35 cellular contexts compared by ENCODE assay signal in the genomic region with DNA sequence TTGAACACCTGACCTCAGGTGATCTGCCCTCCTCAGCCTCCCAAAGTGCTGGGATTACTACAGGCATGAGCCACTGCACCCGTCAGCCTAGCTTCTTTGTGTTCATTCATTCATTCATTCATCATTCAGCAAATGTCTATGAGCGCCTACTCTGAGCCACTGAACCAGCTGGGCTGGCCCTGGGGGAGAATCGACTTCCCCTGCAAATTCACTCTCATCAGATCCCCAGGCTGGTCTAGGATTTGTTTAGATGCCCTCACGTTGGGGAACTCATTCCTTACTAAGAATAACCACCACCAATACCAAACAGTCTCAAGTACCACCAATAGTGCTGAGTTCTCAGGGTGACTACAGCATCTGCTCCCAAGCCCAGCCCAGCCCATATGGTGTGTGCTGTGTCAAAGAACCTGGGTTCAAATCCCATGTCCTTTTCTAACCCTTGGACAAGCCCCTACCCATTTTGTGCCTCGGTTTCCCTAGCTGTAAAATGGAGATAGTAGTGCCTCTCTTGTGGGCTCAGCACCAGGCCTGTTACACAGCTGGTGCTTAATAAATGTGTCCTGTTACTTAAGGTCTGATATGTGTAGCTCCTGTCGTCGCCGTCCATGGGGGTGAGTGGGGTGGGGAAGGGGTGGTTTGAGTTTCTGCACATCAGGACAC. TPM values are rescaled to one million over a fixed set of nuclear protein-coding genes. Genes with fewer than 3 reads are reported as not detected.
"Had no signal": no experiment of that assay in that cellular context is flagged by ENCODE, and none has a peak within 500 bp of the region (broad histone marks: within the 10 kb centered on the region; RNA-seq: fewer than 3 reads in every experiment).

No MANE protein-coding gene starts in this region.

- H3K9me3 ChIP-seq: Peyer's patch, SJSA1, SK-N-SH had no signal

- DNase-seq: activated CD4-positive, alpha-beta memory T cell treated with anti-CD3 and anti-CD28 coated beads, Interleukin-2, amount 10 ng/mL, durations not matched to agents 7 days and 5 days; activated CD4-positive, alpha-beta T cell treated with anti-CD3 and anti-CD28 coated beads for 1 hour; activated CD4-positive, alpha-beta T cell treated with anti-CD3 and anti-CD28 coated beads for 48 hours; activated CD4-positive, CD25-positive, alpha-beta regulatory T cell; activated CD8-positive, alpha-beta memory T cell treated with anti-CD3 and anti-CD28 coated beads for 24 hours; activated CD8-positive, alpha-beta memory T cell treated with anti-CD3 and anti-CD28 coated beads, Interleukin-2, amount 10 ng/mL, durations not matched to agents 7 days and 5 days; activated CD8-positive, alpha-beta memory T cell treated with anti-CD3 and anti-CD28 coated beads, Interleukin-2, amount 50 U/mL, for 48 hours; activated effector memory CD4-positive, alpha-beta T cell treated with anti-CD3 and anti-CD28 coated beads, Interleukin-2, amount 50 U/mL, for 16 hours; activated naive CD4-positive, alpha-beta T cell; activated naive CD4-positive, alpha-beta T cell treated with anti-CD3 and anti-CD28 coated beads, Interleukin-2, amount 50 U/mL, for 16 hours; activated naive CD8-positive, alpha-beta T cell treated with anti-CD3 and anti-CD28 coated beads for 36 hours; activated T-cell treated with anti-CD3 and anti-CD28 coated beads, Interleukin-2, amount 50 U/mL, for 48 hours; amniotic stem cell; aorta; brain microvascular endothelial cell; central memory CD4-positive, alpha-beta T cell; KG1; NCI-H1105; NCI-H1417 treated with DMSO at 0.1 percent for 48 hours; NCI-H187 treated with DMSO at 0.1 percent for 48 hours; NCI-H226; NCI-H446 treated with DMSO at 0.1 percent for 48 hours; NCI-H524; PC-3; Peyer's patch; RPMI8226; SHP77 treated with DMSO at 0.1 percent for 48 hours; SK-N-SH; T-cell; T1000; WERI-Rb-1 had no signal

- H3K4me1 ChIP-seq: SJSA1 had no signal

- H3K36me3 Mint-ChIP-seq: activated CD8-positive, alpha-beta memory T cell treated with anti-CD3 and anti-CD28 coated beads, Interleukin-2, amount 10 ng/mL, durations not matched to agents 7 days and 5 days; activated naive CD8-positive, alpha-beta T cell treated with anti-CD3 and anti-CD28 coated beads for 36 hours; T-cell had no signal

- H3K9ac ChIP-seq: SK-N-SH had no signal

- H3K4me3 Mint-ChIP-seq: activated CD4-positive, alpha-beta memory T cell treated with anti-CD3 and anti-CD28 coated beads, Interleukin-2, amount 10 ng/mL, durations not matched to agents 7 days and 5 days; activated CD8-positive, alpha-beta memory T cell treated with anti-CD3 and anti-CD28 coated beads, Interleukin-2, amount 10 ng/mL, durations not matched to agents 7 days and 5 days; activated naive CD8-positive, alpha-beta T cell treated with anti-CD3 and anti-CD28 coated beads for 36 hours; T-cell had no signal

- H3K36me3 ChIP-seq: brain microvascular endothelial cell, SJSA1, WERI-Rb-1 had no signal

- H3K9me3 Mint-ChIP-seq: activated CD4-positive, alpha-beta memory T cell treated with anti-CD3 and anti-CD28 coated beads, Interleukin-2, amount 10 ng/mL, durations not matched to agents 7 days and 5 days; activated naive CD8-positive, alpha-beta T cell treated with anti-CD3 and anti-CD28 coated beads for 36 hours; T-cell had no signal

- H3K27ac Mint-ChIP-seq: activated CD4-positive, alpha-beta memory T cell treated with anti-CD3 and anti-CD28 coated beads, Interleukin-2, amount 10 ng/mL, durations not matched to agents 7 days and 5 days; activated CD8-positive, alpha-beta memory T cell treated with anti-CD3 and anti-CD28 coated beads, Interleukin-2, amount 10 ng/mL, durations not matched to agents 7 days and 5 days; activated naive CD8-positive, alpha-beta T cell treated with anti-CD3 and anti-CD28 coated beads for 36 hours; T-cell had no signal

- H3K27me3 Mint-ChIP-seq: activated naive CD8-positive, alpha-beta T cell treated with anti-CD3 and anti-CD28 coated beads for 36 hours had no signal

- H3K27me3 ChIP-seq: brain microvascular endothelial cell, Peyer's patch, SJSA1 had no signal

- H3K4me3 ChIP-seq: Peyer's patch, SJSA1 had no signal

- H3K27ac ChIP-seq: brain microvascular endothelial cell, Peyer's patch, SJSA1, WERI-Rb-1 had no signal

- H3K4me2 ChIP-seq: SK-N-SH had no signal

RNA-seq across cellular contexts. Expression of a gene that starts 16.8 kb away (rescaled TPM):
- total RNA-seq: activated CD8-positive, alpha-beta memory T cell treated with anti-CD3 and anti-CD28 coated beads, Interleukin-2, amount 10 ng/mL, durations not matched to agents 7 days and 5 days; aorta; cerebellum; LHCN-M2 had no signal

RNA-seq across cellular contexts. Expression of a gene that starts 17.9 kb away (rescaled TPM):
- total RNA-seq: activated CD4-positive, alpha-beta memory T cell treated with anti-CD3 and anti-CD28 coated beads, Interleukin-2, amount 10 ng/mL, durations not matched to agents 7 days and 5 days; activated CD8-positive, alpha-beta memory T cell treated with anti-CD3 and anti-CD28 coated beads, Interleukin-2, amount 10 ng/mL, durations not matched to agents 7 days and 5 days; activated naive CD8-positive, alpha-beta T cell treated with anti-CD3 and anti-CD28 coated beads for 36 hours; aorta; cerebellum; LHCN-M2; SJSA1; T-helper 2 cell treated with Interferon-gamma antibody and Interleukin-4, amounts not matched to agents 100 ng/mL and 5 ng/mL, for 36 hours had no signal
- polyA plus RNA-seq: SK-N-SH had no signal

RNA-seq across cellular contexts. Expression of a gene that starts 29.6 kb away (rescaled TPM):
- total RNA-seq: activated CD4-positive, alpha-beta memory T cell treated with anti-CD3 and anti-CD28 coated beads, Interleukin-2, amount 10 ng/mL, durations not matched to agents 7 days and 5 days; activated CD8-positive, alpha-beta memory T cell treated with anti-CD3 and anti-CD28 coated beads, Interleukin-2, amount 10 ng/mL, durations not matched to agents 7 days and 5 days; activated naive CD8-positive, alpha-beta T cell treated with anti-CD3 and anti-CD28 coated beads for 36 hours; aorta; LHCN-M2; SJSA1; T-helper 2 cell treated with Interferon-gamma antibody and Interleukin-4, amounts not matched to agents 100 ng/mL and 5 ng/mL, for 36 hours had no signal
- polyA plus RNA-seq: SK-N-SH had no signal
